ENCODE assay signal across 3 cellular contexts in genomic region chr2:169687943-169688342, GRCh38.
A peak's percentile ranks its signal among the peaks of the same experiment; 100 is the strongest.
TF ChIP-seq lines count a peak whose summit lies in the region.

No MANE protein-coding gene starts in this region.

TF ChIP-seq in A549, 52 proteins besides CTCF, POLR2A, EP300 and RAD21:
- TF ChIP-seq ZFP36 (IDR thresholded peaks at IDR 0.05; ENCODE audit: borderline replicate concordance, partially characterized antibody): peak; percentile 40

TF ChIP-seq in HEK293, 187 proteins besides CTCF, POLR2A, EP300 and RAD21:
- peak; percentile 81 for TF ChIP-seq ZNF585B (tag by site-specific recombination; IDR thresholded peaks at IDR 0.05)

TF ChIP-seq in K562, 482 proteins besides CTCF, POLR2A, EP300 and RAD21:
- TF ChIP-seq CBX3 (IDR thresholded peaks at IDR 0.05; ENCODE audit: borderline replicate concordance in 1 of 2, low read length in 2 of 2) (peak in 1 of 2 experiments; percentile 49; a peak in 1 of 3 replicates), ZFP36 (IDR thresholded peaks at IDR 0.05; ENCODE audit: low read depth, low read length, partially characterized antibody) (peak; percentile 57)
